ENCODE assay signal across 35 cellular contexts in the genomic region with DNA sequence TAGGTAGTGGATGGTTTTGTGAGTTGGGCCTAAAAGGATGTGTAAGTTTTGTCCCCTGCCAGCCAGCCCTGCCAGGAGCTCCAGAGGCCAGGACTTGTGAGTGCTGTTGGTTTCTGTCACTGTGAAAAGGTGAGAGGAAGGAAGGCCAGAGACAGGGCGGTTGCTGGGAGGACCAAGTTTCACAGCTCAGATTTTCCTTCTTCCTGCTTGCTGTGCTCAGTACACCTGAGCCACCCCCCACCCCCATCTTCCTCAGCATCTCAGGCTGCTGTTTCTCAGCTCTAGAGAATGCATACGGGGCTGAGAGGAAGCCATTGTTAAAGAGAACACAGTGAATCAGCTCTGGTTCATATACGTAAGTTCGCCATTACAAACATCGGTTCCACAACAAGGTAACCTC.
"Had no signal": no experiment of that assay in that cellular context is flagged by ENCODE, and none has a peak within 500 bp of the region (broad histone marks: within the 10 kb centered on the region; RNA-seq: fewer than 3 reads in every experiment).

No MANE protein-coding gene starts in this region.

- H3K9me3 Mint-ChIP-seq: central memory CD8-positive, alpha-beta T cell had no signal

- H3K4me3 ChIP-seq: adrenal gland, body of pancreas, breast epithelium, cardiac muscle cell, colonic mucosa had no signal

- H3K4me3 Mint-ChIP-seq: activated B cell treated with CpG ODN at 0.5 μM for 24 hours; activated CD4-positive, alpha-beta memory T cell treated with anti-CD3 and anti-CD28 coated beads for 36 hours; activated CD4-positive, alpha-beta T cell treated with anti-CD3 and anti-CD28 coated beads, Interleukin-2, amount 10 ng/mL, durations not matched to agents 7 days and 5 days; activated naive CD4-positive, alpha-beta T cell treated with anti-CD3 and anti-CD28 coated beads, Interleukin-2, amount 10 ng/mL, durations not matched to agents 7 days and 5 days; activated naive CD4-positive, alpha-beta T cell treated with anti-CD3 and anti-CD28 coated beads, Interleukin-2, amount 50 U/mL, for 24 hours; activated naive CD8-positive, alpha-beta T cell treated with anti-CD3 and anti-CD28 coated beads for 36 hours; activated T-cell treated with anti-CD3 and anti-CD28 coated beads, Interleukin-2, amount 50 U/mL, for 4 hours; activated T-cell treated with anti-CD3 and anti-CD28 coated beads, Interleukin-2, amount 50 U/mL, for 72 hours; activated T-helper 1 cell treated with anti-CD3 and anti-CD28 coated beads, Interleukin-12 subunit alpha, Interleukin-12 subunit beta, Interleukin-2, Interleukin-4 antibody, amounts not matched to agents 30 ng/mL and 10 ng/mL and 1 ng/mL, durations not matched to agents 14 hours and 24 hours and 36 hours; activated T-helper 17 cell treated with anti-CD3 and anti-CD28 coated beads, Interleukin-2, amount 50 U/mL, for 72 hours; central memory CD8-positive, alpha-beta T cell; T-helper 1 cell treated with Interleukin-12 subunit alpha and Interleukin-12 subunit beta and Interleukin-4 antibody, amounts not matched to agents 30 μg/mL and 1 μg/mL, for 36 hours; T-helper 2 cell treated with Interferon-gamma antibody and Interleukin-4, amounts not matched to agents 5 μg/mL and 100 μg/mL, for 36 hours had no signal

- H3K27ac Mint-ChIP-seq: activated B cell treated with CpG ODN at 0.5 μM for 24 hours; activated CD4-positive, alpha-beta memory T cell treated with anti-CD3 and anti-CD28 coated beads for 36 hours; activated naive CD4-positive, alpha-beta T cell treated with anti-CD3 and anti-CD28 coated beads, Interleukin-2, amount 10 ng/mL, durations not matched to agents 7 days and 5 days; activated naive CD4-positive, alpha-beta T cell treated with anti-CD3 and anti-CD28 coated beads, Interleukin-2, amount 50 U/mL, for 24 hours; activated naive CD8-positive, alpha-beta T cell treated with anti-CD3 and anti-CD28 coated beads for 36 hours; activated T-cell treated with anti-CD3 and anti-CD28 coated beads, Interleukin-2, amount 50 U/mL, for 72 hours; activated T-helper 1 cell treated with anti-CD3 and anti-CD28 coated beads, Interleukin-12 subunit alpha, Interleukin-12 subunit beta, Interleukin-2, Interleukin-4 antibody, amounts not matched to agents 30 ng/mL and 10 ng/mL and 1 ng/mL, durations not matched to agents 14 hours and 24 hours and 36 hours; activated T-helper 17 cell treated with anti-CD3 and anti-CD28 coated beads, Interleukin-2, amount 50 U/mL, for 72 hours; T-helper 1 cell treated with Interleukin-12 subunit alpha and Interleukin-12 subunit beta and Interleukin-4 antibody, amounts not matched to agents 30 μg/mL and 1 μg/mL, for 36 hours; T-helper 2 cell treated with Interferon-gamma antibody and Interleukin-4, amounts not matched to agents 5 μg/mL and 100 μg/mL, for 36 hours had no signal

- ATAC-seq: activated T-cell treated with anti-CD3 and anti-CD28 coated beads, Interleukin-2, amount 50 U/mL, for 4 hours; activated T-cell treated with anti-CD3 and anti-CD28 coated beads, Interleukin-2, amount 50 U/mL, for 72 hours; activated T-helper 17 cell treated with anti-CD3 and anti-CD28 coated beads, Interleukin-2, amount 50 U/mL, for 72 hours; body of pancreas had no signal

- H3K9me3 ChIP-seq: adrenal gland, body of pancreas, colonic mucosa had no signal

- H3K36me3 ChIP-seq: adrenal gland, brain microvascular endothelial cell, breast epithelium, cardiac muscle cell, colonic mucosa had no signal

- H3K4me1 ChIP-seq: adrenal gland, body of pancreas, breast epithelium, colonic mucosa had no signal

- H3K27ac ChIP-seq: adrenal gland, body of pancreas, brain microvascular endothelial cell, breast epithelium, cardiac muscle cell, colonic mucosa, VCaP had no signal

- DNase-seq: activated B cell treated with CpG ODN at 0.5 μM for 24 hours; activated CD4-positive, alpha-beta memory T cell treated with anti-CD3 and anti-CD28 coated beads for 36 hours; activated CD4-positive, alpha-beta T cell treated with anti-CD3 and anti-CD28 coated beads for 48 hours; activated CD4-positive, alpha-beta T cell treated with anti-CD3 and anti-CD28 coated beads, Interleukin-2, amount 10 ng/mL, durations not matched to agents 7 days and 5 days; activated CD4-positive, CD25-positive, alpha-beta regulatory T cell treated with anti-CD3 and anti-CD28 coated beads, Interleukin-2, amount 50 U/mL, for 72 hours; activated CD8-positive, alpha-beta memory T cell treated with anti-CD3 and anti-CD28 coated beads, Interleukin-2, amount 50 U/mL, for 4 hours; activated effector memory CD4-positive, alpha-beta T cell treated with anti-CD3 and anti-CD28 coated beads, Interleukin-2, amount 50 U/mL, for 16 hours; activated gamma-delta T cell treated with Interleukin-2 at 50 U/mL for 16 hours; activated naive CD4-positive, alpha-beta T cell; activated naive CD4-positive, alpha-beta T cell treated with anti-CD3 and anti-CD28 coated beads, Interleukin-2, amount 10 ng/mL, durations not matched to agents 7 days and 5 days; activated naive CD8-positive, alpha-beta T cell treated with anti-CD3 and anti-CD28 coated beads for 36 hours; activated T-cell treated with anti-CD3 and anti-CD28 coated beads for 4 hours; activated T-cell treated with anti-CD3 and anti-CD28 coated beads, Interleukin-2, amount 50 U/mL, for 1 hour; activated T-cell treated with anti-CD3 and anti-CD28 coated beads, Interleukin-2, amount 50 U/mL, for 4 hours; activated T-cell treated with anti-CD3 and anti-CD28 coated beads, Interleukin-2, amount 50 U/mL, for 72 hours; adrenal gland; amniotic stem cell; aorta; body of pancreas; brain microvascular endothelial cell; caudate nucleus; cerebellar nuclear complex; colonic mucosa; T-helper 1 cell; T-helper 2 cell; T-helper 9 cell had no signal

- H3K27me3 Mint-ChIP-seq: activated B cell treated with CpG ODN at 0.5 μM for 24 hours; activated CD4-positive, alpha-beta T cell treated with anti-CD3 and anti-CD28 coated beads, Interleukin-2, amount 10 ng/mL, durations not matched to agents 7 days and 5 days; activated naive CD4-positive, alpha-beta T cell treated with anti-CD3 and anti-CD28 coated beads, Interleukin-2, amount 10 ng/mL, durations not matched to agents 7 days and 5 days; activated naive CD8-positive, alpha-beta T cell treated with anti-CD3 and anti-CD28 coated beads for 36 hours; activated T-helper 17 cell treated with anti-CD3 and anti-CD28 coated beads, Interleukin-2, amount 50 U/mL, for 72 hours; central memory CD8-positive, alpha-beta T cell had no signal

- H3K4me1 Mint-ChIP-seq: activated B cell treated with CpG ODN at 0.5 μM for 24 hours; activated CD4-positive, alpha-beta T cell treated with anti-CD3 and anti-CD28 coated beads, Interleukin-2, amount 10 ng/mL, durations not matched to agents 7 days and 5 days; activated naive CD4-positive, alpha-beta T cell treated with anti-CD3 and anti-CD28 coated beads, Interleukin-2, amount 10 ng/mL, durations not matched to agents 7 days and 5 days; activated naive CD4-positive, alpha-beta T cell treated with anti-CD3 and anti-CD28 coated beads, Interleukin-2, amount 50 U/mL, for 24 hours; activated naive CD8-positive, alpha-beta T cell treated with anti-CD3 and anti-CD28 coated beads for 36 hours; activated T-helper 17 cell treated with anti-CD3 and anti-CD28 coated beads, Interleukin-2, amount 50 U/mL, for 72 hours; central memory CD8-positive, alpha-beta T cell had no signal

- H3K36me3 Mint-ChIP-seq: activated naive CD4-positive, alpha-beta T cell treated with anti-CD3 and anti-CD28 coated beads, Interleukin-2, amount 10 ng/mL, durations not matched to agents 7 days and 5 days had no signal

- H3K27me3 ChIP-seq: adrenal gland, body of pancreas, brain microvascular endothelial cell, breast epithelium, cardiac muscle cell, colonic mucosa had no signal
